Comparison of ENCODE assay signal across 8 cellular contexts in the genomic region with DNA sequence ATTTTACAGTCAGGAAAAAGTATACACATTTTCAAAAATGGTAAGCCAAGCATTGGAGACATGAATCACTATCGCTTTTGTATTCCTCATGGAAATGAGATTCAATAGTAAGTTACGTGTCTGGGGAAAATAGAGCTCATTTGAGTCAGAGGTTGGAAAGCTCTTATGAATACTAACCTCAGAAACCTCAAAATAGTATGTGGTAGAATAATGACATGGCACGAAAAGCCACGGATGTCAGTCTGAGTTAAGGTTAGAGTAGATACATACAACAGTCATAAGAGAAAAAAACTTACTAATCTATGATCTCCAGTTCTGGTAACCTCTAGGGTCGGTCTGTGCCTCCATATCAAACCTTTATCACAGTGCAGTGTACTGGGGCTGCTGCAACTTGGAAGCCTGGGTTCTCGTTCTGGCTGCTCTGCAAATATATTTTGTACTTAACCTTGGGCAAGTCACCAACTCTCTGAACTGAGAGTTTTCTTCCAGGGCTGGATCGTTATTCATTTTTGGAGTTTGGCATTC. TPM values are rescaled to one million over a fixed set of nuclear protein-coding genes. Genes with fewer than 3 reads are reported as not detected.
DNase-seq lines count a peak whose midpoint lies in the region; ATAC-seq and TF ChIP-seq lines count a peak whose summit lies in the region.

No MANE protein-coding gene starts in this region.

- intact Hi-C loops in Right ventricle myocardium superior (cut with DNase I) = loop anchor here (5.0 kb wide), 1 partner anchor 168 kb away; no protein-coding TSS in a partner anchor
- intact Hi-C loops in CD8-positive, alpha-beta T cell (cut with DNase I, micrococcal nuclease) = loop anchor here in 1 of 2 experiments (1.0 to 5.0 kb wide), 2 partner anchors 128 to 169 kb away; no protein-coding TSS in a partner anchor

- H3K36me3 Mint-ChIP-seq in T-helper 2 cell treated with Interferon-gamma antibody and Interleukin-4, amounts not matched to agents 5 μg/mL and 100 μg/mL, for 36 hours (ENCODE audit: low read depth) = no peaks in the 10 kb centered on the region
- H3K36me3 Mint-ChIP-seq in CD8-positive, alpha-beta T cell = no peaks in the 10 kb centered on the region

- peak; percentile 32 for DNase-seq in T-helper 2 cell treated with Interferon-gamma antibody and Interleukin-4, amounts not matched to agents 5 μg/mL and 100 μg/mL, for 36 hours (ENCODE audit: low spot score)
- no peak for DNase-seq in Right ventricle myocardium superior
- no peak for DNase-seq in central memory CD4-positive, alpha-beta T cell
- DNase-seq in CD8-positive, alpha-beta T cell = no peak
- DNase-seq in DMS79 (lab: John Stamatoyannopoulos, UW) = no peak

- H3K27ac Mint-ChIP-seq in T-helper 2 cell treated with Interferon-gamma antibody and Interleukin-4, amounts not matched to agents 5 μg/mL and 100 μg/mL, for 36 hours = no peak overlapping the region
- H3K27ac Mint-ChIP-seq in CD8-positive, alpha-beta T cell = no peak overlapping the region

- H3K79me2 ChIP-seq in ACC112 (ENCODE audit: control insufficient read depth, insufficient read depth, low read length, unreplicated experiment) = peaks cover 79% of the 10 kb centered on the region

- peak overlapping the region; percentile 40 for H3K4me3 Mint-ChIP-seq in T-helper 2 cell treated with Interferon-gamma antibody and Interleukin-4, amounts not matched to agents 5 μg/mL and 100 μg/mL, for 36 hours
- no peak overlapping the region for H3K4me3 Mint-ChIP-seq in CD8-positive, alpha-beta T cell

- H3K4me3 ChIP-seq in ACC112 (ENCODE audit: low read depth, low read length) = peak overlapping the region; percentile 44
- no peak overlapping the region for H3K4me3 ChIP-seq in CD8-positive, alpha-beta T cell (ENCODE audit: low read depth, low read length)

- H3K9me3 Mint-ChIP-seq in T-helper 2 cell treated with Interferon-gamma antibody and Interleukin-4, amounts not matched to agents 5 μg/mL and 100 μg/mL, for 36 hours = no peaks in the 10 kb centered on the region
- no peaks in the 10 kb centered on the region for H3K9me3 Mint-ChIP-seq in CD8-positive, alpha-beta T cell

- peaks cover 68% of the 10 kb centered on the region for H3K27me3 Mint-ChIP-seq in T-helper 2 cell treated with Interferon-gamma antibody and Interleukin-4, amounts not matched to agents 5 μg/mL and 100 μg/mL, for 36 hours (ENCODE audit: low read depth)
- peaks cover 24% of the 10 kb centered on the region for H3K27me3 Mint-ChIP-seq in CD8-positive, alpha-beta T cell (ENCODE audit: low read depth)

- H3K4me1 Mint-ChIP-seq in T-helper 2 cell treated with Interferon-gamma antibody and Interleukin-4, amounts not matched to agents 5 μg/mL and 100 μg/mL, for 36 hours (ENCODE audit: low read depth) = peaks cover 17% of the 10 kb centered on the region
- no peaks in the 10 kb centered on the region for H3K4me1 Mint-ChIP-seq in CD8-positive, alpha-beta T cell (ENCODE audit: low read depth)

- CTCF ChIA-PET in CD8-positive, alpha-beta T cell (lab: Charles Lee) = interaction anchor here (1.0 kb wide), 1 partner anchor 170 kb away, joined by 4 read pairs; no protein-coding TSS in a partner anchor

- peaks cover 7% of the 10 kb centered on the region; the same call in 1 of the 2 replicates for H3K36me3 ChIP-seq in ACC112 (ENCODE audit: insufficient read depth, low read length)
- H3K36me3 ChIP-seq in CD8-positive, alpha-beta T cell (ENCODE audit: insufficient read depth, low read length) = no peaks in the 10 kb centered on the region

- peaks cover 85% of the 10 kb centered on the region for H3K4me1 ChIP-seq in ACC112 (ENCODE audit: control insufficient read depth, insufficient read depth, low read length, unreplicated experiment)
- H3K4me1 ChIP-seq in CD8-positive, alpha-beta T cell (ENCODE audit: insufficient read depth, low read length) = no peaks in the 10 kb centered on the region

- no peak overlapping the region for H2AFZ ChIP-seq in ACC112 (ENCODE audit: low read length, unreplicated experiment)

- TF ChIP-seq CTCF in CD8-positive, alpha-beta T cell (IDR thresholded peaks at IDR 0.05) = no peak

- H3K9me3 ChIP-seq in CD8-positive, alpha-beta T cell (ENCODE audit: low read length) = no peaks in the 10 kb centered on the region

- H3K27ac ChIP-seq in ACC112 (ENCODE audit: low read depth, low read length) = peak overlapping the region; percentile 95
- H3K27ac ChIP-seq in CD8-positive, alpha-beta T cell (ENCODE audit: low read depth, low read length) = no peak overlapping the region

- POLR2A ChIA-PET in CD8-positive, alpha-beta T cell (lab: Charles Lee) = no interaction called here

- H3K27me3 ChIP-seq in ACC112 (ENCODE audit: insufficient read depth, low read length) = no peaks in the 10 kb centered on the region
- H3K27me3 ChIP-seq in CD8-positive, alpha-beta T cell (ENCODE audit: insufficient read depth, low read length) = no peaks in the 10 kb centered on the region

- peak; percentile 63 for ATAC-seq in GM21717 (IDR thresholded peaks at IDR 0.05; ENCODE audit: unreplicated experiment)
- ATAC-seq in Right ventricle myocardium superior (ENCODE audit: poor library complexity) = peak; percentile 62
- ATAC-seq in CD8-positive, alpha-beta T cell = no peak
- no peak for ATAC-seq in HG03460 (IDR thresholded peaks at IDR 0.05; ENCODE audit: unreplicated experiment)

RNA-seq across cellular contexts. Expression of gene MAP1B, which starts 31.7 kb away (rescaled TPM):
- total RNA-seq in Right ventricle myocardium superior = 49.7 TPM
- under 1 TPM; 0.05 to 0.08 TPM for total RNA-seq in CD8-positive, alpha-beta T cell

Comparison
In these comparisons a context has a peak if more than half of its experiments do, and no peak if none do; other contexts are left out.
1. ATAC-seq: peak in GM21717 (single experiment) and Right ventricle myocardium superior (single experiment); none in CD8-positive, alpha-beta T cell (single experiment) and HG03460 (single experiment).
2. RNA of gene MAP1B, which starts 31.7 kb away (total RNA-seq): 49.7 TPM in Right ventricle myocardium superior (single experiment); 0.05 to 0.08 TPM in CD8-positive, alpha-beta T cell; every median in the first group is over 10 times any median in the second.